ENCODE assay signal across 1 cellular context in genomic region chr1:112619518-112620458, GRCh38.
TF ChIP-seq lines count a peak whose summit lies in the region.

Gene CAPZA1, plus strand, starts transcription at chr1:112619832. Its CDS starts 13 bp downstream, at chr1:112619845.

TF ChIP-seq in HepG2, 621 proteins besides CTCF, POLR2A, EP300 and RAD21 (continued from another document and continues in another):
- TF ChIP-seq MIER3 (CRISPR knock-in tag; IDR thresholded peaks at IDR 0.05; ENCODE audit: borderline replicate concordance), result no peak
- 0 out of 2 replicates have a peak, but pooled peaks have one; percentile 34 for TF ChIP-seq ZNF891 (CRISPR knock-in tag; IDR thresholded peaks at IDR 0.05)
- TF ChIP-seq, protein P1, sequence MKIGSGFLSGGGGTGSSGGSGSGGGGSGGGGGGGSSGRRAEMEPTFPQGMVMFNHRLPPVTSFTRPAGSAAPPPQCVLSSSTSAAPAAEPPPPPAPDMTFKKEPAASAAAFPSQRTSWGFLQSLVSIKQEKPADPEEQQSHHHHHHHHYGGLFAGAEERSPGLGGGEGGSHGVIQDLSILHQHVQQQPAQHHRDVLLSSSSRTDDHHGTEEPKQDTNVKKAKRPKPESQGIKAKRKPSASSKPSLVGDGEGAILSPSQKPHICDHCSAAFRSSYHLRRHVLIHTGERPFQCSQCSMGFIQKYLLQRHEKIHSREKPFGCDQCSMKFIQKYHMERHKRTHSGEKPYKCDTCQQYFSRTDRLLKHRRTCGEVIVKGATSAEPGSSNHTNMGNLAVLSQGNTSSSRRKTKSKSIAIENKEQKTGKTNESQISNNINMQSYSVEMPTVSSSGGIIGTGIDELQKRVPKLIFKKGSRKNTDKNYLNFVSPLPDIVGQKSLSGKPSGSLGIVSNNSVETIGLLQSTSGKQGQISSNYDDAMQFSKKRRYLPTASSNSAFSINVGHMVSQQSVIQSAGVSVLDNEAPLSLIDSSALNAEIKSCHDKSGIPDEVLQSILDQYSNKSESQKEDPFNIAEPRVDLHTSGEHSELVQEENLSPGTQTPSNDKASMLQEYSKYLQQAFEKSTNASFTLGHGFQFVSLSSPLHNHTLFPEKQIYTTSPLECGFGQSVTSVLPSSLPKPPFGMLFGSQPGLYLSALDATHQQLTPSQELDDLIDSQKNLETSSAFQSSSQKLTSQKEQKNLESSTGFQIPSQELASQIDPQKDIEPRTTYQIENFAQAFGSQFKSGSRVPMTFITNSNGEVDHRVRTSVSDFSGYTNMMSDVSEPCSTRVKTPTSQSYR (CRISPR knock-in tag; IDR thresholded peaks at IDR 0.05; ENCODE audit: borderline replicate concordance), result no peak
- no peak for TF ChIP-seq KAT2B (IDR thresholded peaks at IDR 0.05; ENCODE audit: borderline replicate concordance, low read depth, low read length)
- TF ChIP-seq MXD4 (CRISPR knock-in tag; IDR thresholded peaks at IDR 0.05), result no peak
- TF ChIP-seq CBFB (CRISPR knock-in tag; IDR thresholded peaks at IDR 0.05), result no peak
- peak; percentile 7; the same call in 1 of the 2 replicates for TF ChIP-seq ZSCAN12 (CRISPR knock-in tag; IDR thresholded peaks at IDR 0.05)
- no peak for TF ChIP-seq ZNF484 (CRISPR knock-in tag; IDR thresholded peaks at IDR 0.05; ENCODE audit: borderline replicate concordance, low read depth)
- no peak for TF ChIP-seq ZNF644 (CRISPR knock-in tag; IDR thresholded peaks at IDR 0.05; ENCODE audit: low read depth)
- no peak for TF ChIP-seq RFX3 (CRISPR knock-in tag; IDR thresholded peaks at IDR 0.05)
- no peak for TF ChIP-seq NFYC (CRISPR knock-in tag; IDR thresholded peaks at IDR 0.05)
- TF ChIP-seq JARID2 (CRISPR knock-in tag; IDR thresholded peaks at IDR 0.05; ENCODE audit: insufficient replicate concordance), result no peak
- 0 out of 2 replicates have a peak, but pooled peaks have one; percentile 60 for TF ChIP-seq IRF9 (CRISPR knock-in tag; IDR thresholded peaks at IDR 0.05; ENCODE audit: borderline replicate concordance)
- no peak for TF ChIP-seq PRDM4 (CRISPR knock-in tag; IDR thresholded peaks at IDR 0.05; ENCODE audit: borderline replicate concordance)
- TF ChIP-seq UBTF (CRISPR knock-in tag; IDR thresholded peaks at IDR 0.05), result no peak; the same call in none of the 2 replicates
- no peak for TF ChIP-seq RXRB (CRISPR knock-in tag; IDR thresholded peaks at IDR 0.05; ENCODE audit: borderline replicate concordance)
- peak; percentile 70; the same call in 1 of the 2 replicates for TF ChIP-seq KDM2A (CRISPR knock-in tag; IDR thresholded peaks at IDR 0.05; ENCODE audit: borderline replicate concordance, low read depth)
- TF ChIP-seq ZNF772 (CRISPR knock-in tag; IDR thresholded peaks at IDR 0.05), result peak; percentile 46; the same call in 1 of the 2 replicates
- no peak; the same call in 1 of the 2 replicates for TF ChIP-seq HCFC1 (IDR thresholded peaks at IDR 0.05; ENCODE audit: low read depth, low read length)
- TF ChIP-seq TGIF2 (CRISPR knock-in tag; IDR thresholded peaks at IDR 0.05), result no peak
- TF ChIP-seq, protein P2, sequence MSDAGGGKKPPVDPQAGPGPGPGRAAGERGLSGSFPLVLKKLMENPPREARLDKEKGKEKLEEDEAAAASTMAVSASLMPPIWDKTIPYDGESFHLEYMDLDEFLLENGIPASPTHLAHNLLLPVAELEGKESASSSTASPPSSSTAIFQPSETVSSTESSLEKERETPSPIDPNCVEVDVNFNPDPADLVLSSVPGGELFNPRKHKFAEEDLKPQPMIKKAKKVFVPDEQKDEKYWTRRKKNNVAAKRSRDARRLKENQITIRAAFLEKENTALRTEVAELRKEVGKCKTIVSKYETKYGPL (CRISPR knock-in tag; IDR thresholded peaks at IDR 0.05), result no peak
- TF ChIP-seq, protein P3, sequence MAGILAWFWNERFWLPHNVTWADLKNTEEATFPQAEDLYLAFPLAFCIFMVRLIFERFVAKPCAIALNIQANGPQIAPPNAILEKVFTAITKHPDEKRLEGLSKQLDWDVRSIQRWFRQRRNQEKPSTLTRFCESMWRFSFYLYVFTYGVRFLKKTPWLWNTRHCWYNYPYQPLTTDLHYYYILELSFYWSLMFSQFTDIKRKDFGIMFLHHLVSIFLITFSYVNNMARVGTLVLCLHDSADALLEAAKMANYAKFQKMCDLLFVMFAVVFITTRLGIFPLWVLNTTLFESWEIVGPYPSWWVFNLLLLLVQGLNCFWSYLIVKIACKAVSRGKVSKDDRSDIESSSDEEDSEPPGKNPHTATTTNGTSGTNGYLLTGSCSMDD (CRISPR knock-in tag; IDR thresholded peaks at IDR 0.05), result no peak
- no peak for TF ChIP-seq MTF2 (CRISPR knock-in tag; IDR thresholded peaks at IDR 0.05; ENCODE audit: borderline replicate concordance)
- peak in 1 of 2 experiments; percentile 28; a peak in 1 of 4 replicates for TF ChIP-seq KLF16 (CRISPR knock-in tag; IDR thresholded peaks at IDR 0.05)
- TF ChIP-seq MIER2 (CRISPR knock-in tag; IDR thresholded peaks at IDR 0.05), result no peak
- no peak for TF ChIP-seq ZNF746 (CRISPR knock-in tag; IDR thresholded peaks at IDR 0.05)
- TF ChIP-seq ZSCAN9 (CRISPR knock-in tag; IDR thresholded peaks at IDR 0.05; ENCODE audit: borderline replicate concordance), result no peak; the same call in 1 of the 2 replicates
- no peak for TF ChIP-seq ATAD3A (CRISPR knock-in tag; IDR thresholded peaks at IDR 0.05)
- no peak for TF ChIP-seq ZNF234 (CRISPR knock-in tag; conservative IDR thresholded peaks at IDR 0.05)
- peak; percentile 58 for TF ChIP-seq ZNF768 (CRISPR knock-in tag; IDR thresholded peaks at IDR 0.05)
- TF ChIP-seq CBX1 (IDR thresholded peaks at IDR 0.05; ENCODE audit: low read depth), result no peak
- no peak for TF ChIP-seq YEATS2 (CRISPR knock-in tag; IDR thresholded peaks at IDR 0.05; ENCODE audit: borderline replicate concordance)
- TF ChIP-seq TAF15 (IDR thresholded peaks at IDR 0.05; ENCODE audit: low read depth, low read length, poor library complexity, severe bottlenecking), result no peak
- no peak for TF ChIP-seq LRRFIP1 (CRISPR knock-in tag; conservative IDR thresholded peaks at IDR 0.05)
- TF ChIP-seq STAG1 (CRISPR knock-in tag; IDR thresholded peaks at IDR 0.05), result no peak
- TF ChIP-seq SPEN (CRISPR knock-in tag; IDR thresholded peaks at IDR 0.05; ENCODE audit: low read depth), result peak; percentile 75; the same call in 1 of the 2 replicates
- TF ChIP-seq ETS1 (CRISPR knock-in tag; IDR thresholded peaks at IDR 0.05), result no peak
- peak; percentile 85 for TF ChIP-seq THAP11 (CRISPR knock-in tag; IDR thresholded peaks at IDR 0.05)
- TF ChIP-seq MYNN (CRISPR knock-in tag; IDR thresholded peaks at IDR 0.05; ENCODE audit: low read depth), result no peak
- no peak for TF ChIP-seq GPN1 (CRISPR knock-in tag; IDR thresholded peaks at IDR 0.05; ENCODE audit: borderline replicate concordance)
- no peak for TF ChIP-seq NR1H2 (CRISPR knock-in tag; IDR thresholded peaks at IDR 0.05; ENCODE audit: borderline replicate concordance, low read depth)
- peak; percentile 52 for TF ChIP-seq MED8 (CRISPR knock-in tag; IDR thresholded peaks at IDR 0.05; ENCODE audit: insufficient replicate concordance)
- no peak for TF ChIP-seq ERF (CRISPR knock-in tag; IDR thresholded peaks at IDR 0.05)
- TF ChIP-seq SRSF1 (optimal IDR thresholded peaks at IDR 0.05; ENCODE audit: low read depth, low read length), result peak; percentile 25
- no peak for TF ChIP-seq TCF7L2 (IDR thresholded peaks at IDR 0.05; ENCODE audit: low read depth, low read length)
- TF ChIP-seq ZNF878 (CRISPR knock-in tag; IDR thresholded peaks at IDR 0.05), result no peak
- TF ChIP-seq ZNF567 (CRISPR knock-in tag; IDR thresholded peaks at IDR 0.05; ENCODE audit: borderline replicate concordance), result 0 out of 2 replicates have a peak, but pooled peaks have one; percentile 32
- TF ChIP-seq KAT7 (CRISPR knock-in tag; IDR thresholded peaks at IDR 0.05; ENCODE audit: borderline replicate concordance), result 0 out of 2 replicates have a peak, but pooled peaks have one; percentile 28
- no peak for TF ChIP-seq ZSCAN22 (CRISPR knock-in tag; IDR thresholded peaks at IDR 0.05)
- TF ChIP-seq PCBP2 (optimal IDR thresholded peaks at IDR 0.05; ENCODE audit: low read depth, low read length, poor library complexity, severe bottlenecking), result no peak
- no peak; the same call in 1 of the 2 replicates for TF ChIP-seq ZBTB37 (CRISPR knock-in tag; IDR thresholded peaks at IDR 0.05)
- peak; percentile 29 for TF ChIP-seq PHF5A (CRISPR knock-in tag; IDR thresholded peaks at IDR 0.05; ENCODE audit: low read depth, unreplicated experiment)
- TF ChIP-seq ZNF430 (CRISPR knock-in tag; IDR thresholded peaks at IDR 0.05), result 0 out of 2 replicates have a peak, but pooled peaks have one; percentile 29
- peak; percentile 67 for TF ChIP-seq ZC3H13 (CRISPR knock-in tag; IDR thresholded peaks at IDR 0.05)
- TF ChIP-seq MEF2D (CRISPR knock-in tag; IDR thresholded peaks at IDR 0.05), result no peak; the same call in 1 of the 2 replicates
- no peak for TF ChIP-seq TBX3 (IDR thresholded peaks at IDR 0.05; ENCODE audit: borderline replicate concordance)
- TF ChIP-seq ZNF841 (CRISPR knock-in tag; IDR thresholded peaks at IDR 0.05; ENCODE audit: borderline replicate concordance), result no peak
- TF ChIP-seq HMG20A (CRISPR knock-in tag; IDR thresholded peaks at IDR 0.05; ENCODE audit: borderline replicate concordance), result no peak
